34 cellular contexts compared by ENCODE assay signal in genomic region chr2:239902749-239903201, GRCh38.
DNase-seq lines count a peak whose midpoint lies in the region; ATAC-seq and TF ChIP-seq lines count a peak whose summit lies in the region.
"Had no signal": no experiment of that assay in that cellular context is flagged by ENCODE, and none has a peak within 500 bp of the region (broad histone marks: within the 10 kb centered on the region; RNA-seq: fewer than 3 reads in every experiment).

No MANE protein-coding gene starts in this region.

- no peak overlapping the region for H3K4me3 Mint-ChIP-seq in T-helper 17 cell
- no peak overlapping the region for H3K4me3 Mint-ChIP-seq in CD8-positive, alpha-beta T cell
- H3K4me3 Mint-ChIP-seq: natural killer cell had no signal

- no peaks in the 10 kb centered on the region for H3K4me1 Mint-ChIP-seq in T-helper 17 cell
- H3K4me1 Mint-ChIP-seq in CD8-positive, alpha-beta T cell (ENCODE audit: low read depth), result no peaks in the 10 kb centered on the region
- H3K4me1 Mint-ChIP-seq: natural killer cell had no signal

- 43 to 59% (median 45%) methylated on average over 11 of the region's 11 CpGs for WGBS in stomach, 5 donors

- H3K4me3 ChIP-seq in stomach, result no peak overlapping the region
- no peak overlapping the region for H3K4me3 ChIP-seq in CD8-positive, alpha-beta T cell (ENCODE audit: low read depth, low read length)
- H3K4me3 ChIP-seq: cardiac muscle cell, colonic mucosa, mucosa of descending colon, SJCRH30, suprapubic skin, upper lobe of left lung had no signal

- H3K9me3 Mint-ChIP-seq in CD8-positive, alpha-beta T cell, result no peaks in the 10 kb centered on the region
- H3K9me3 Mint-ChIP-seq: natural killer cell had no signal

- peaks cover 7% of the 10 kb centered on the region for H3K27me3 Mint-ChIP-seq in T-helper 17 cell
- H3K27me3 Mint-ChIP-seq in CD8-positive, alpha-beta T cell (ENCODE audit: low read depth), result peaks cover 2% of the 10 kb centered on the region

- no peak for TF ChIP-seq POLR2A in stomach (IDR thresholded peaks at IDR 0.05)

- no peak for TF ChIP-seq EP300 in stomach (IDR thresholded peaks at IDR 0.05)

- no peak overlapping the region for H3K27ac ChIP-seq in stomach
- H3K27ac ChIP-seq in CD8-positive, alpha-beta T cell (ENCODE audit: low read depth, low read length), result no peak overlapping the region
- H3K27ac ChIP-seq: C4-2B, cardiac muscle cell, colonic mucosa, SJCRH30, suprapubic skin, upper lobe of left lung, VCaP had no signal

- H3K4me1 ChIP-seq in stomach, result no peaks in the 10 kb centered on the region
- no peaks in the 10 kb centered on the region for H3K4me1 ChIP-seq in CD8-positive, alpha-beta T cell (ENCODE audit: insufficient read depth, low read length)
- H3K4me1 ChIP-seq: Caco-2, colonic mucosa, SJCRH30, suprapubic skin, upper lobe of left lung had no signal

- H3K27me3 ChIP-seq in stomach, result peaks cover 0 to 4% (median 0%) of the 10 kb centered on the region in 3 donors
- H3K27me3 ChIP-seq in CD8-positive, alpha-beta T cell (ENCODE audit: insufficient read depth, low read length), result no peaks in the 10 kb centered on the region
- H3K27me3 ChIP-seq: cardiac muscle cell, colonic mucosa, upper lobe of left lung had no signal

- ATAC-seq in T-helper 17 cell, result no peak
- ATAC-seq in CD8-positive, alpha-beta T cell, result no peak
- ATAC-seq: mucosa of descending colon, natural killer cell had no signal

- H3K36me3 ChIP-seq in stomach, result no peaks in the 10 kb centered on the region
- no peaks in the 10 kb centered on the region for H3K36me3 ChIP-seq in CD8-positive, alpha-beta T cell (ENCODE audit: insufficient read depth, low read length)
- H3K36me3 ChIP-seq: cardiac muscle cell, colonic mucosa, SJCRH30, suprapubic skin, upper lobe of left lung had no signal

- peak; percentile 13 for DNase-seq in activated effector memory CD4-positive, alpha-beta T cell treated with anti-CD3 and anti-CD28 coated beads, Interleukin-2, amount 50 U/mL, for 16 hours
- DNase-seq in activated effector memory CD4-positive, alpha-beta T cell treated with Interleukin-2 at 50 U/mL for 16 hours, result no peak
- DNase-seq in T-helper 17 cell, result no peak
- peak; percentile 80 for DNase-seq in islet precursor cell
- DNase-seq in stomach, result peak; percentile 13
- no peak for DNase-seq in H4 (ENCODE audit: low spot score)
- no peak for DNase-seq in CD8-positive, alpha-beta T cell
- DNase-seq in stimulated activated CD4-positive, alpha-beta T cell treated with anti-CD3 and anti-CD28 coated beads, Interleukin-2, amount 100 ng/mL, for 24 hours, result no peak
- DNase-seq: 8988T; activated CD4-positive, alpha-beta T cell treated with anti-CD3 and anti-CD28 coated beads for 4 hours; activated CD8-positive, alpha-beta memory T cell treated with anti-CD3 and anti-CD28 coated beads for 24 hours; activated gamma-delta T cell; Caco-2; colonic mucosa; DMS79; effector memory CD4-positive, alpha-beta T cell; GF-D8; kidney; MM.1S; mucosa of descending colon; natural killer cell; NCI-H1105 treated with DMSO at 0.1 percent for 48 hours; NCI-H1930; NCI-H226; NCI-H69; SJCRH30; stimulated activated naive CD4-positive, alpha-beta T cell; SW 1271; T-helper 9 cell; upper lobe of left lung had no signal

- no peak for TF ChIP-seq CTCF in stomach (IDR thresholded peaks at IDR 0.05)
- TF ChIP-seq CTCF in CD8-positive, alpha-beta T cell (IDR thresholded peaks at IDR 0.05), result no peak

- no peaks in the 10 kb centered on the region for H3K36me3 Mint-ChIP-seq in T-helper 17 cell (ENCODE audit: low read depth)
- no peaks in the 10 kb centered on the region for H3K36me3 Mint-ChIP-seq in CD8-positive, alpha-beta T cell
- H3K36me3 Mint-ChIP-seq: natural killer cell had no signal

- CTCF ChIA-PET in CD8-positive, alpha-beta T cell (lab: Charles Lee), result no interaction called here

- H3K27ac Mint-ChIP-seq in T-helper 17 cell, result peak overlapping the region; percentile 11
- no peak overlapping the region for H3K27ac Mint-ChIP-seq in CD8-positive, alpha-beta T cell
- H3K27ac Mint-ChIP-seq: natural killer cell had no signal

- intact Hi-C loops in stomach (cut with DNase I; ENCODE audit: low total_unique reads), result no loop called here
- intact Hi-C loops in CD8-positive, alpha-beta T cell (cut with DNase I, micrococcal nuclease), result no loop called here

- POLR2A ChIA-PET in CD8-positive, alpha-beta T cell (lab: Charles Lee), result no interaction called here

- H3K9me3 ChIP-seq in T-helper 17 cell (ENCODE audit: control insufficient read depth, low read length, poor library complexity, severe bottlenecking) (no peaks in the 10 kb centered on the region), stomach (peaks cover 0 to 7% (median 0%) of the 10 kb centered on the region in 4 donors)
- no peaks in the 10 kb centered on the region for H3K9me3 ChIP-seq in CD8-positive, alpha-beta T cell (ENCODE audit: low read length)
- H3K9me3 ChIP-seq: Caco-2, colonic mucosa, mucosa of descending colon, SJCRH30, suprapubic skin, upper lobe of left lung had no signal

Comparison
In these comparisons a context has a peak if more than half of its experiments do, and no peak if none do; other contexts are left out.
1. DNase-seq: peak in activated effector memory CD4-positive, alpha-beta T cell treated with anti-CD3 and anti-CD28 coated beads, Interleukin-2, amount 50 U/mL, for 16 hours (single experiment), islet precursor cell (single experiment) and stomach (single experiment); none in activated effector memory CD4-positive, alpha-beta T cell treated with Interleukin-2 at 50 U/mL for 16 hours (single experiment), T-helper 17 cell (0 of 3), H4 (single experiment), CD8-positive, alpha-beta T cell (0 of 7) and stimulated activated CD4-positive, alpha-beta T cell treated with anti-CD3 and anti-CD28 coated beads, Interleukin-2, amount 100 ng/mL, for 24 hours (0 of 2).